ENCODE assay signal across 26 cellular contexts in genomic region chr1:78319603-78320002, GRCh38.
"Had no signal": no experiment of that assay in that cellular context is flagged by ENCODE, and none has a peak within 500 bp of the region (broad histone marks: within the 10 kb centered on the region; RNA-seq: fewer than 3 reads in every experiment).

No MANE protein-coding gene starts in this region.

- H3K4me1 ChIP-seq: stomach, suprapubic skin, testis, thyroid gland, tibial artery, transverse colon, upper lobe of left lung, upper lobe of right lung, uterus, vagina had no signal

- H3K27me3 ChIP-seq: stomach, suprapubic skin, testis, thyroid gland, tibial artery, tibial nerve, transverse colon, upper lobe of left lung, upper lobe of right lung, uterus, vagina had no signal

- ATAC-seq: stimulated activated effector memory CD8-positive, alpha-beta T cell treated with anti-CD3 and anti-CD28 coated beads, Interleukin-12 subunit alpha, Interleukin-12 subunit beta, amount 100 ng/mL, for 72 hours; stimulated activated memory B cell treated with anti-CD40 and anti-IgM and Interleukin-4, amounts not matched to agents 10 μg/mL and 1 μg/mL and 100 μg/mL, for 72 hours; stimulated activated naive B cell treated with anti-CD40 and anti-IgM and Interleukin-4, amounts not matched to agents 10 μg/mL and 1 μg/mL and 100 μg/mL, for 72 hours; stimulated activated naive CD8-positive, alpha-beta T cell treated with anti-CD3 and anti-CD28 coated beads, Interleukin-15, amount 100 ng/mL, for 72 hours; stimulated activated naive CD8-positive, alpha-beta T cell treated with anti-CD3 and anti-CD28 coated beads, Interleukin-15, Interleukin-2, amounts not matched to agents 100 U/mL and 50 U/mL, for 24 hours; upper lobe of right lung had no signal

- H3K4me3 ChIP-seq: stomach, suprapubic skin, testis, thoracic aorta, thyroid gland, tibial artery, tibial nerve, transverse colon, upper lobe of left lung, upper lobe of right lung, uterus, vagina had no signal

- H3K36me3 ChIP-seq: stomach, suprapubic skin, thoracic aorta, thyroid gland, tibial artery, tibial nerve, transverse colon, upper lobe of left lung, upper lobe of right lung, uterus, vagina had no signal

- DNase-seq: stimulated activated CD4-positive, alpha-beta T cell treated with anti-CD3 and anti-CD28 coated beads, Interleukin-2, amount 100 ng/mL, for 48 hours; stimulated activated CD4-positive, alpha-beta T cell treated with anti-CD3 and anti-CD28 coated beads, Interleukin-4, amount 100 ng/mL, for 1 hour; stimulated activated CD4-positive, alpha-beta T cell treated with anti-CD3 and anti-CD28 coated beads, Interleukin-4, amount 100 ng/mL, for 24 hours; stimulated activated CD4-positive, alpha-beta T cell treated with anti-CD3 and anti-CD28 coated beads, Interleukin-4, amount 100 ng/mL, for 4 hours; stimulated activated CD8-positive, alpha-beta memory T cell treated with anti-CD3 and anti-CD28 coated beads, Interleukin-4, amount 100 ng/mL, for 48 hours; stimulated activated naive B cell treated with anti-CD40 and anti-IgM and Interleukin-4, amounts not matched to agents 10 μg/mL and 1 μg/mL and 100 μg/mL, for 72 hours; stimulated activated naive CD4-positive, alpha-beta T cell; stimulated activated naive CD4-positive, alpha-beta T cell treated with Interleukin-2 at 50 U/mL for 16 hours; stimulated activated naive CD8-positive, alpha-beta T cell treated with anti-CD3 and anti-CD28 coated beads, Interleukin-15, amount 100 ng/mL, for 72 hours; stimulated activated naive CD8-positive, alpha-beta T cell treated with anti-CD3 and anti-CD28 coated beads, Interleukin-15, Interleukin-2, amounts not matched to agents 100 U/mL and 50 U/mL, for 24 hours; stomach; substantia nigra; testis; thyroid gland; tibial artery; transverse colon; trophoblast cell; upper lobe of left lung; upper lobe of right lung; uterus had no signal

- H3K9me3 ChIP-seq: stomach, suprapubic skin, testis, thoracic aorta, thyroid gland, transverse colon, upper lobe of left lung, upper lobe of right lung, uterus, vagina had no signal

- H3K27ac ChIP-seq: stomach, suprapubic skin, testis, thoracic aorta, thyroid gland, tibial artery, tibial nerve, transverse colon, upper lobe of left lung, upper lobe of right lung, uterus, vagina had no signal
